33 cellular contexts compared by ENCODE assay signal in genomic region chr5:17233488-17233887, GRCh38. TPM values are rescaled to one million over a fixed set of nuclear protein-coding genes. Genes with fewer than 3 reads are reported as not detected.
DNase-seq lines count a peak whose midpoint lies in the region; ATAC-seq and TF ChIP-seq lines count a peak whose summit lies in the region.
"Had no signal": no experiment of that assay in that cellular context is flagged by ENCODE, and none has a peak within 500 bp of the region (broad histone marks: within the 10 kb centered on the region; RNA-seq: fewer than 3 reads in every experiment).

No MANE protein-coding gene starts in this region.

- no peak overlapping the region for H3K4me3 ChIP-seq in smooth muscle cell
- H3K4me3 ChIP-seq: GM23338, heart left ventricle, K562, MG63, prostate gland, suprapubic skin had no signal

- no peak overlapping the region for H3K4me3 Mint-ChIP-seq in HFFc6
- peak overlapping the region; percentile 77 for H3K4me3 Mint-ChIP-seq in glutamatergic neuron (ENCODE audit: unreplicated experiment)
- H3K4me3 Mint-ChIP-seq: activated CD8-positive, alpha-beta memory T cell treated with anti-CD3 and anti-CD28 coated beads, Interleukin-2, amount 10 ng/mL, durations not matched to agents 7 days and 5 days; activated naive CD8-positive, alpha-beta T cell treated with anti-CD3 and anti-CD28 coated beads, Interleukin-2, amount 10 ng/mL, durations not matched to agents 7 days and 5 days; activated T-cell treated with anti-CD3 and anti-CD28 coated beads, Interleukin-2, amount 50 U/mL, for 4 hours; GM23338; mesothelial cell of epicardium; stimulated activated effector memory CD8-positive, alpha-beta T cell treated with anti-CD3 and anti-CD28 coated beads, Interleukin-12 subunit alpha, Interleukin-12 subunit beta, amount 100 ng/mL, for 72 hours had no signal

- peaks cover 100% of the 10 kb centered on the region for H4K20me1 ChIP-seq in smooth muscle cell (ENCODE audit: low read depth)

- no peak overlapping the region for H3K9ac ChIP-seq in smooth muscle cell (ENCODE audit: low read depth)

- H3K9me3 Mint-ChIP-seq in HFFc6, result no peaks in the 10 kb centered on the region
- peaks cover 22% of the 10 kb centered on the region for H3K9me3 Mint-ChIP-seq in glutamatergic neuron (ENCODE audit: unreplicated experiment)
- H3K9me3 Mint-ChIP-seq: activated naive CD8-positive, alpha-beta T cell treated with anti-CD3 and anti-CD28 coated beads, Interleukin-2, amount 10 ng/mL, durations not matched to agents 7 days and 5 days; GM23338; mesothelial cell of epicardium had no signal

- DNase-seq in HFFc6 (no peak), RPMI7951 (ENCODE audit: low read depth) (peak; percentile 8), glutamatergic neuron (no peak), smooth muscle cell (lab: John Stamatoyannopoulos, UW; ENCODE audit: unreplicated experiment) (no peak), DMS 273 treated with DMSO at 0.1 percent for 48 hours (lab: John Stamatoyannopoulos, UW) (no peak), hippocampal formation (lab: John Stamatoyannopoulos, UW) (no peak), NCI-H2029 (lab: John Stamatoyannopoulos, UW) (no peak)
- DNase-seq: activated CD4-positive, alpha-beta T cell treated with anti-CD3 and anti-CD28 coated beads, Interleukin-2, amount 50 U/mL, for 1 hour; activated CD8-positive, alpha-beta memory T cell treated with anti-CD3 and anti-CD28 coated beads, Interleukin-2, amount 10 ng/mL, durations not matched to agents 7 days and 5 days; activated gamma-delta T cell treated with Interleukin-2 at 50 U/mL for 16 hours; activated naive CD8-positive, alpha-beta T cell treated with anti-CD3 and anti-CD28 coated beads, Interleukin-2, amount 10 ng/mL, durations not matched to agents 7 days and 5 days; activated T-cell treated with anti-CD3 and anti-CD28 coated beads, Interleukin-2, amount 50 U/mL, for 4 hours; Caco-2; caudate nucleus; cortex of kidney; foreskin fibroblast; heart left ventricle; kidney; left ventricle myocardium superior; MG63; NCI-H226; NCI-H82; RPMI8226; T1000 had no signal

- H3K79me2 ChIP-seq in smooth muscle cell (ENCODE audit: low read depth), result peaks cover 100% of the 10 kb centered on the region

- H3K4me1 Mint-ChIP-seq in HFFc6 (ENCODE audit: low read depth) (peaks cover 79% of the 10 kb centered on the region), glutamatergic neuron (ENCODE audit: low read depth, unreplicated experiment) (peaks cover 71% of the 10 kb centered on the region)
- H3K4me1 Mint-ChIP-seq: stimulated activated effector memory CD8-positive, alpha-beta T cell treated with anti-CD3 and anti-CD28 coated beads, Interleukin-12 subunit alpha, Interleukin-12 subunit beta, amount 100 ng/mL, for 72 hours had no signal

- H3K27me3 Mint-ChIP-seq in HFFc6 (ENCODE audit: insufficient read depth), result no peaks in the 10 kb centered on the region; the same call in 1 of the 2 replicates
- H3K27me3 Mint-ChIP-seq in glutamatergic neuron (ENCODE audit: unreplicated experiment), result peaks cover 4% of the 10 kb centered on the region
- H3K27me3 Mint-ChIP-seq: activated CD8-positive, alpha-beta memory T cell treated with anti-CD3 and anti-CD28 coated beads, Interleukin-2, amount 10 ng/mL, durations not matched to agents 7 days and 5 days; activated naive CD8-positive, alpha-beta T cell treated with anti-CD3 and anti-CD28 coated beads, Interleukin-2, amount 10 ng/mL, durations not matched to agents 7 days and 5 days had no signal

- H3K4me1 ChIP-seq in smooth muscle cell (ENCODE audit: low read depth), result peaks cover 14% of the 10 kb centered on the region

- H3K4me2 ChIP-seq in smooth muscle cell, result peak overlapping the region; percentile 14
- H3K4me2 ChIP-seq: GM23338 had no signal

- WGBS in smooth muscle cell (ENCODE audit: low lambda C conversion rate), result 83% methylated on average over 6 of the region's 6 CpGs

- TF ChIP-seq CTCF in HFFc6 (IDR thresholded peaks at IDR 0.05) (no peak), glutamatergic neuron (IDR thresholded peaks at IDR 0.05; ENCODE audit: partially characterized antibody, unreplicated experiment) (no peak), smooth muscle cell (IDR thresholded peaks at IDR 0.05; ENCODE audit: borderline replicate concordance, insufficient read depth, poor library complexity, severe bottlenecking) (no peak)

- no peak overlapping the region for H2AFZ ChIP-seq in smooth muscle cell (ENCODE audit: low read depth)
- H2AFZ ChIP-seq: GM23338 had no signal

- no peak for ATAC-seq in HG02938 (IDR thresholded peaks at IDR 0.05; ENCODE audit: unreplicated experiment)
- ATAC-seq: activated CD8-positive, alpha-beta memory T cell treated with anti-CD3 and anti-CD28 coated beads, Interleukin-2, amount 10 ng/mL, durations not matched to agents 7 days and 5 days; activated T-cell treated with anti-CD3 and anti-CD28 coated beads, Interleukin-2, amount 50 U/mL, for 4 hours; esophagus mucosa; GM23338; heart left ventricle; K562; left ventricle myocardium superior; sciatic nerve; stimulated activated effector memory CD8-positive, alpha-beta T cell treated with anti-CD3 and anti-CD28 coated beads, Interleukin-12 subunit alpha, Interleukin-12 subunit beta, amount 100 ng/mL, for 72 hours had no signal

- no peaks in the 10 kb centered on the region for H3K9me3 ChIP-seq in smooth muscle cell (replicated peaks; ENCODE audit: low read depth)
- H3K9me3 ChIP-seq: Caco-2, heart left ventricle, MG63, prostate gland, suprapubic skin had no signal

- H3K27ac Mint-ChIP-seq in HFFc6 (peak overlapping the region; percentile 51), glutamatergic neuron (ENCODE audit: unreplicated experiment) (peak overlapping the region; percentile 77)
- H3K27ac Mint-ChIP-seq: activated CD8-positive, alpha-beta memory T cell treated with anti-CD3 and anti-CD28 coated beads, Interleukin-2, amount 10 ng/mL, durations not matched to agents 7 days and 5 days; activated naive CD8-positive, alpha-beta T cell treated with anti-CD3 and anti-CD28 coated beads, Interleukin-2, amount 10 ng/mL, durations not matched to agents 7 days and 5 days; GM23338; mesothelial cell of epicardium; stimulated activated effector memory CD8-positive, alpha-beta T cell treated with anti-CD3 and anti-CD28 coated beads, Interleukin-12 subunit alpha, Interleukin-12 subunit beta, amount 100 ng/mL, for 72 hours had no signal

- H3K27me3 ChIP-seq in smooth muscle cell (ENCODE audit: low read depth), result no peaks in the 10 kb centered on the region
- H3K27me3 ChIP-seq: heart left ventricle, MG63, suprapubic skin had no signal

- peak overlapping the region; percentile 55 for H3K27ac ChIP-seq in smooth muscle cell (ENCODE audit: low read depth)
- H3K27ac ChIP-seq: heart left ventricle, prostate gland, suprapubic skin had no signal

- H3K36me3 ChIP-seq in smooth muscle cell (ENCODE audit: low read depth), result peaks cover 5% of the 10 kb centered on the region
- H3K36me3 ChIP-seq: heart left ventricle, prostate gland, suprapubic skin had no signal

- H3F3A ChIP-seq in smooth muscle cell (ENCODE audit: low read depth), result no peaks in the 10 kb centered on the region

- H3K36me3 Mint-ChIP-seq in HFFc6 (ENCODE audit: low read depth) (peaks cover 53% of the 10 kb centered on the region), glutamatergic neuron (ENCODE audit: unreplicated experiment) (peaks cover 5% of the 10 kb centered on the region)
- H3K36me3 Mint-ChIP-seq: activated CD8-positive, alpha-beta memory T cell treated with anti-CD3 and anti-CD28 coated beads, Interleukin-2, amount 10 ng/mL, durations not matched to agents 7 days and 5 days; activated naive CD8-positive, alpha-beta T cell treated with anti-CD3 and anti-CD28 coated beads, Interleukin-2, amount 10 ng/mL, durations not matched to agents 7 days and 5 days; stimulated activated effector memory CD8-positive, alpha-beta T cell treated with anti-CD3 and anti-CD28 coated beads, Interleukin-12 subunit alpha, Interleukin-12 subunit beta, amount 100 ng/mL, for 72 hours had no signal

RNA-seq across cellular contexts. Expression of gene BASP1, which starts 16.1 kb away (rescaled TPM):
- 100 to 1,000 TPM; 101 to 158 (median 151) TPM for total RNA-seq in HFFc6 (2021; fragmentation: NEBNext Ultra II Directional; extraction: Animal tissue kit (Norgen Biotek cat#: 25700))
- total RNA-seq in RPMI7951 (2014; rRNA removed; shearing (Covaris generic)), result 18.7 and 23.0 TPM in 2 replicates
- total RNA-seq in glutamatergic neuron (ENCODE audit: unreplicated experiment), result 832 TPM
- total RNA-seq in smooth muscle cell, result 194 and 196 TPM in 2 replicates
- polyA plus RNA-seq in smooth muscle cell, result 292 and 304 TPM in 2 replicates
- polyA plus RNA-seq: K562 had no signal
